Comparison of ENCODE assay signal across 20 cellular contexts in the genomic region with DNA sequence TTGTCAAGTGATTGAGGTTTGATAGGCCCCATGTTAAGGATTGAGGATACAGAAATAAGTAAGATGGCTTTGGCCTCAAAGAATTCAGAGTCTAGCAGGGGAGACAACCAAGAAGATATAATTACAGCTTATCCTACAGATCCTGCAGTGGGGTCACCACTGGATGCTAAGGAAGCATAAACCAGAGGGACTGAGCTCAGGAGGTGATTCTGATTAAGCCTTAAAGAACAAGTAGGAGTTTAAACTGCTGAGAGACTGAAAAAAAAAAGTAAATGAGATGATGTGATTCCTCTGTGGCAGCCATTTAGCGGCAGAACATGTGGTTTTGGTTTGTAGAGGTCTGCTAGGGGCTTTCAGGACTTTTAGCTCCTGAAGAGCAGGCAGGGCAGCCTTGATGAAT.
"Had no signal": no experiment of that assay in that cellular context is flagged by ENCODE, and none has a peak within 500 bp of the region (broad histone marks: within the 10 kb centered on the region; RNA-seq: fewer than 3 reads in every experiment).

No MANE protein-coding gene starts in this region.

- H3K9me3 ChIP-seq: heart left ventricle, pancreas, prostate gland, right lobe of liver, spleen, thoracic aorta had no signal

- H3K4me1 ChIP-seq: pancreas, prostate gland, right lobe of liver had no signal

- H3K27ac ChIP-seq: pancreas, prostate gland, right lobe of liver had no signal

- H3K4me3 ChIP-seq: coronary artery, heart left ventricle, pancreas, prostate gland, right lobe of liver, spleen, thoracic aorta had no signal

- DNase-seq: effector CD4-positive, alpha-beta T cell; heart left ventricle; hippocampal formation; left colon; mesendoderm; naive B cell; pancreas; right lobe of liver; spleen; stimulated activated CD4-positive, alpha-beta T cell treated with anti-CD3 and anti-CD28 coated beads, Interleukin-15, amount 100 ng/mL, for 24 hours; stimulated activated CD4-positive, alpha-beta T cell treated with anti-CD3 and anti-CD28 coated beads, Interleukin-1b, Interleukin-23, amount 100 ng/mL, for 48 hours; stimulated activated CD4-positive, alpha-beta T cell treated with anti-CD3 and anti-CD28 coated beads, Interleukin-4, amount 100 ng/mL, for 24 hours; stimulated activated naive CD8-positive, alpha-beta T cell treated with anti-CD3 and anti-CD28 coated beads, Interleukin-15, amount 100 ng/mL, for 72 hours; substantia nigra; trophoblast cell had no signal

- ATAC-seq: esophagus mucosa; stimulated activated memory B cell treated with anti-CD40 and anti-IgM and Interleukin-4, amounts not matched to agents 10 μg/mL and 1 μg/mL and 100 μg/mL, for 72 hours; stimulated activated naive CD8-positive, alpha-beta T cell treated with anti-CD3 and anti-CD28 coated beads, Interleukin-15, amount 100 ng/mL, for 72 hours had no signal

- H3K36me3 ChIP-seq: heart left ventricle, pancreas, prostate gland, right lobe of liver, spleen, thoracic aorta had no signal

- H3K27me3 ChIP-seq: heart left ventricle, pancreas, right lobe of liver had no signal
